In the genomic region with DNA sequence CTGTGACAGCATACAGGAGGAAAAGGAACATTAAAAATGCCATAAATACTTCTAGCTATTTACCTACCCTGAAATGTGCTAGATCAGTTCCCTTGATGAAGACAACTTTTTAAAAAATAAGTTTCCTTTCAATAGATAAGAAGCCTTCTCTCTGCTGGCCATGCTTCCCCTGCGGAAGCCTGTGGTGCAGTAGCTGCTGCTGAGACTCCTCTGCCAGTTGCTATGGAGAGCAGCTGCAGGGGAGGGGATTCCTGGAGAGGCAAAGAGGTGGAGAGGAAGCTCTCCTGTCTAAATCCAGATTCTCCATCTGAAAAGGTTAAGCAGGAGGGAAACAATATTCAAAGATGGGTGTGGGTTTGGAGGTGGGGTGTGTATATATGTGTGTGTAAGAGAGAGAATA, we compare ENCODE assay signal across 13 cellular contexts.
DNase-seq lines count a peak whose midpoint lies in the region; TF ChIP-seq lines count a peak whose summit lies in the region.
"Had no signal": no experiment of that assay in that cellular context is flagged by ENCODE, and none has a peak within 500 bp of the region (broad histone marks: within the 10 kb centered on the region; RNA-seq: fewer than 3 reads in every experiment).

No MANE protein-coding gene starts in this region.

- H3K9me3 ChIP-seq in colonic mucosa: no peaks in the 10 kb centered on the region
- H3K9me3 ChIP-seq: psoas muscle had no signal

- no peak overlapping the region for H3K9ac ChIP-seq in colonic mucosa (ENCODE audit: low read depth in 2 of 2, low read length in 2 of 2)

- TF ChIP-seq CTCF in colonic mucosa (IDR thresholded peaks at IDR 0.05): no peak

- H3K4me3 ChIP-seq in colonic mucosa: no peak overlapping the region
- H3K4me3 ChIP-seq: psoas muscle had no signal

- H3K27me3 ChIP-seq in colonic mucosa: no peaks in the 10 kb centered on the region

- H3K36me3 ChIP-seq in colonic mucosa: no peaks in the 10 kb centered on the region

- intact Hi-C loops in colonic mucosa (cut with DNase I): no loop called here

- peak; percentile 35 for DNase-seq in NCI-H748 (lab: John Stamatoyannopoulos, UW; ENCODE audit: unreplicated experiment)
- DNase-seq in NCI-H748 treated with DMSO at 0.1 percent for 48 hours (lab: John Stamatoyannopoulos, UW): no peak
- DNase-seq in NCI-H2227 (lab: John Stamatoyannopoulos, UW; ENCODE audit: unreplicated experiment): peak; percentile 30
- DNase-seq in cerebellar cortex (ENCODE audit: low spot score): peak; percentile 1
- DNase-seq in retina: peak; percentile 18
- DNase-seq in colonic mucosa: no peak
- DNase-seq in HCEC 1CT: no peak
- DNase-seq in activated CD8-positive, alpha-beta memory T cell treated with anti-CD3 and anti-CD28 coated beads, Interleukin-2, amount 50 U/mL, for 48 hours: no peak
- DNase-seq: activated naive CD4-positive, alpha-beta T cell treated with anti-CD3 and anti-CD28 coated beads, Interleukin-2, amount 50 U/mL, for 16 hours; cerebellar nuclear complex; MV-4-11; psoas muscle; T-helper 9 cell had no signal

- H3K27ac ChIP-seq in colonic mucosa: no peak overlapping the region
- H3K27ac ChIP-seq: psoas muscle had no signal

- no peaks in the 10 kb centered on the region for H3K4me1 ChIP-seq in colonic mucosa
- H3K4me1 ChIP-seq: psoas muscle had no signal

Comparison
In these comparisons a context has a peak if more than half of its experiments do, and no peak if none do; other contexts are left out.
1. DNase-seq: peak in NCI-H748 (single experiment), NCI-H2227 (single experiment), cerebellar cortex (single experiment) and retina (single experiment); none in NCI-H748 treated with DMSO at 0.1 percent for 48 hours (single experiment), colonic mucosa (single experiment), HCEC 1CT (single experiment) and activated CD8-positive, alpha-beta memory T cell treated with anti-CD3 and anti-CD28 coated beads, Interleukin-2, amount 50 U/mL, for 48 hours (single experiment).